ENCODE assay signal across 14 cellular contexts in genomic region chr5:74205745-74206570, GRCh38.
DNase-seq lines count a peak whose midpoint lies in the region; ATAC-seq and TF ChIP-seq lines count a peak whose summit lies in the region.
"Had no signal": no experiment of that assay in that cellular context is flagged by ENCODE, and none has a peak within 500 bp of the region (broad histone marks: within the 10 kb centered on the region; RNA-seq: fewer than 3 reads in every experiment).

No MANE protein-coding gene starts in this region.

- no TSS peak for BruUV-seq in mammary epithelial cell (replicated peaks; lab: Mats Ljungman, UMichigan)

- no peaks in the 10 kb centered on the region for H3K79me2 ChIP-seq in mammary epithelial cell (ENCODE audit: insufficient read depth, low read length)

- in situ Hi-C loops in mammary epithelial cell (cut with MboI; ENCODE audit: low sequenced_read_pairs in 2 of 2) = no loop called here

- H3K9me3 ChIP-seq in mammary epithelial cell (replicated peaks; ENCODE audit: insufficient read depth, low read length) = no peaks in the 10 kb centered on the region
- H3K9me3 ChIP-seq: lower lobe of right lung had no signal

- ATAC-seq in GM19328 (IDR thresholded peaks at IDR 0.05; ENCODE audit: unreplicated experiment) (no peak), GM21529 (IDR thresholded peaks at IDR 0.05; ENCODE audit: unreplicated experiment) (no peak)
- ATAC-seq: effector memory CD8-positive, alpha-beta T cell; stimulated activated naive B cell treated with anti-CD40 and anti-IgM and Interleukin-4, amounts not matched to agents 10 μg/mL and 1 μg/mL and 100 μg/mL, for 72 hours had no signal

- dilution Hi-C loops in mammary epithelial cell (cut with HindIII; ENCODE audit: low sequenced_read_pairs) = no loop called here

- peak overlapping the region; percentile 18 for H2AFZ ChIP-seq in mammary epithelial cell (ENCODE audit: low read depth, low read length)

- H3K4me1 ChIP-seq in mammary epithelial cell (ENCODE audit: insufficient read depth, low read length) = peaks cover 26% of the 10 kb centered on the region

- no peak overlapping the region for H3K4me3 ChIP-seq in mammary epithelial cell (replicated peaks in 1 of 3; ENCODE audit: insufficient read depth in 1 of 3, low read depth in 2 of 3, low read length in 3 of 3)
- H3K4me3 ChIP-seq: lower lobe of right lung had no signal

- H3K4me2 ChIP-seq in mammary epithelial cell (ENCODE audit: insufficient read depth, low read depth, low read length) = peak overlapping the region; percentile 32

- intact Hi-C loops in mammary epithelial cell (cut with micrococcal nuclease) = no loop called here

- no peaks in the 10 kb centered on the region for H4K20me1 ChIP-seq in mammary epithelial cell (ENCODE audit: insufficient read depth, low read length)

- H3K27me3 ChIP-seq in mammary epithelial cell (ENCODE audit: insufficient read depth, low read length) = no peaks in the 10 kb centered on the region

- H3K27ac ChIP-seq in mammary epithelial cell (ENCODE audit: insufficient read depth, low read depth, low read length) = no peak overlapping the region
- H3K27ac ChIP-seq: lower lobe of right lung had no signal

- TF ChIP-seq CTCF in mammary epithelial cell (conservative IDR thresholded peaks at IDR 0.05 in 1 of 2, IDR thresholded peaks at IDR 0.05 in 1 of 2; ENCODE audit: extremely low read depth in 1 of 2, insufficient read depth in 1 of 2, low read depth in 1 of 2, low read length in 2 of 2) = no peak

- no peak overlapping the region for H3K9ac ChIP-seq in mammary epithelial cell (ENCODE audit: insufficient read depth, low read length)

- CTCF ChIA-PET in mammary epithelial cell (lab: Charles Lee; ENCODE audit: low non-redundant PET) = interaction anchor here (0.6 kb wide), 1 partner anchor 51 kb away, joined by 7 read pairs; no protein-coding TSS in a partner anchor

- DNase-seq in NCI-H1105 treated with DMSO at 0.1 percent for 48 hours (lab: John Stamatoyannopoulos, UW) = peak; percentile 40
- DNase-seq in NCI-H1105 (lab: John Stamatoyannopoulos, UW) = no peak
- peak; percentile 76 for DNase-seq in NCI-H69 (lab: John Stamatoyannopoulos, UW)
- no peak for DNase-seq in mammary epithelial cell
- peak; percentile 78 for DNase-seq in renal cortical epithelial cell (ENCODE audit: low read depth)
- no peak for DNase-seq in activated gamma-delta T cell treated with Interleukin-2 at 50 U/mL for 16 hours
- DNase-seq: activated CD8-positive, alpha-beta memory T cell treated with anti-CD3 and anti-CD28 coated beads for 24 hours; activated effector memory CD4-positive, alpha-beta T cell treated with anti-CD3 and anti-CD28 coated beads, Interleukin-2, amount 50 U/mL, for 16 hours; CD4-positive, alpha-beta T cell; effector memory CD8-positive, alpha-beta T cell; stimulated activated naive B cell treated with anti-CD40 and anti-IgM and Interleukin-4, amounts not matched to agents 10 μg/mL and 1 μg/mL and 100 μg/mL, for 72 hours had no signal

- WGBS in mammary epithelial cell (ENCODE audit: low coverage, missing lambda C conversion rate) = 18% methylated on average over 6 of the region's 6 CpGs

- H3K36me3 ChIP-seq in mammary epithelial cell (ENCODE audit: insufficient read depth, low read length) = no peaks in the 10 kb centered on the region
- H3K36me3 ChIP-seq: lower lobe of right lung had no signal

Comparison
In these comparisons a context has a peak if more than half of its experiments do, and no peak if none do; other contexts are left out.
1. DNase-seq: peak in NCI-H1105 treated with DMSO at 0.1 percent for 48 hours (single experiment), NCI-H69 (single experiment) and renal cortical epithelial cell (single experiment); none in NCI-H1105 (single experiment), mammary epithelial cell (single experiment) and activated gamma-delta T cell treated with Interleukin-2 at 50 U/mL for 16 hours (single experiment).